ENCODE assay signal across 24 cellular contexts in genomic region chr3:70757658-70758057, GRCh38.
DNase-seq lines count a peak whose midpoint lies in the region; ATAC-seq and TF ChIP-seq lines count a peak whose summit lies in the region.
"Had no signal": no experiment of that assay in that cellular context is flagged by ENCODE, and none has a peak within 500 bp of the region (broad histone marks: within the 10 kb centered on the region; RNA-seq: fewer than 3 reads in every experiment).

No MANE protein-coding gene starts in this region.

- ATAC-seq in left lung (peak; percentile 42), foreskin keratinocyte (no peak), HG02970 (IDR thresholded peaks at IDR 0.05; ENCODE audit: low FRiP score, unreplicated experiment) (no peak)
- ATAC-seq: GM12878 had no signal

- no peak overlapping the region for H3K4me3 ChIP-seq in left lung
- no peak overlapping the region for H3K4me3 ChIP-seq in H7 (ENCODE audit: insufficient read depth, low read depth, low read length)
- H3K4me3 ChIP-seq: BLaER1, GM12878 had no signal

- H3K9me3 ChIP-seq in left lung: no peaks in the 10 kb centered on the region
- H3K9me3 ChIP-seq: BE2C, BLaER1 had no signal

- H3K27ac Mint-ChIP-seq in progenitor cell of endocrine pancreas: peak overlapping the region; percentile 38
- H3K27ac Mint-ChIP-seq: CD14-positive monocyte; CD4-positive, alpha-beta memory T cell; CD4-positive, CD25-positive, alpha-beta regulatory T cell; CD8-positive, alpha-beta memory T cell had no signal

- H3K27me3 ChIP-seq in left lung (no peaks in the 10 kb centered on the region), H7 (ENCODE audit: control insufficient read depth, insufficient read depth, low read length) (no peaks in the 10 kb centered on the region), foreskin keratinocyte (no peaks in the 10 kb centered on the region)
- H3K27me3 ChIP-seq: BE2C, BLaER1 had no signal

- no peaks in the 10 kb centered on the region for H3K27me3 Mint-ChIP-seq in progenitor cell of endocrine pancreas
- H3K27me3 Mint-ChIP-seq: CD4-positive, CD25-positive, alpha-beta regulatory T cell had no signal

- no peaks in the 10 kb centered on the region for H3K36me3 Mint-ChIP-seq in progenitor cell of endocrine pancreas (ENCODE audit: insufficient read depth)
- H3K36me3 Mint-ChIP-seq: CD14-positive monocyte; CD4-positive, alpha-beta memory T cell; CD4-positive, CD25-positive, alpha-beta regulatory T cell; CD8-positive, alpha-beta memory T cell had no signal

- no peak for DNase-seq in left lung
- DNase-seq in progenitor cell of endocrine pancreas (ENCODE audit: low spot score, unreplicated experiment): no peak
- no peak for DNase-seq in H7
- DNase-seq in foreskin keratinocyte: no peak
- DNase-seq: 8988T; ACHN; BE2C; C1 segment of cervical spinal cord; CD4-positive, alpha-beta memory T cell; CD4-positive, CD25-positive, alpha-beta regulatory T cell; CD8-positive, alpha-beta memory T cell; COR-L47; DMS 273 treated with DMSO at 0.1 percent for 48 hours; DMS153; DMS53; DMS79; DND-41; EL; GDM1 had no signal

- TF ChIP-seq CTCF in VCaP (conservative IDR thresholded peaks at IDR 0.05): no peak
- no peak for TF ChIP-seq CTCF in left lung (IDR thresholded peaks at IDR 0.05)
- TF ChIP-seq CTCF in progenitor cell of endocrine pancreas (IDR thresholded peaks at IDR 0.05; ENCODE audit: unreplicated experiment): no peak
- TF ChIP-seq CTCF in foreskin keratinocyte (conservative IDR thresholded peaks at IDR 0.05): no peak

- H3K4me1 ChIP-seq in left lung: peaks cover 0 to 3% of the 10 kb centered on the region in 2 donors
- H3K4me1 ChIP-seq in foreskin keratinocyte: no peaks in the 10 kb centered on the region
- H3K4me1 ChIP-seq: BE2C, BLaER1 had no signal

- no peaks in the 10 kb centered on the region for H3K9me3 Mint-ChIP-seq in progenitor cell of endocrine pancreas (ENCODE audit: low read depth)
- H3K9me3 Mint-ChIP-seq: CD8-positive, alpha-beta memory T cell had no signal

- H3K4me3 Mint-ChIP-seq in progenitor cell of endocrine pancreas (ENCODE audit: low read depth): no peak overlapping the region
- H3K4me3 Mint-ChIP-seq: CD4-positive, alpha-beta memory T cell; CD4-positive, CD25-positive, alpha-beta regulatory T cell; CD8-positive, alpha-beta memory T cell had no signal

- no peaks in the 10 kb centered on the region for H3K4me1 Mint-ChIP-seq in progenitor cell of endocrine pancreas (ENCODE audit: low read depth)
- H3K4me1 Mint-ChIP-seq: CD4-positive, alpha-beta memory T cell; CD4-positive, CD25-positive, alpha-beta regulatory T cell; CD8-positive, alpha-beta memory T cell had no signal

- intact Hi-C loops in left lung (cut with DNase I): no loop called here

- H3K27ac ChIP-seq in VCaP (peak overlapping the region; percentile 14; the same call in 1 of the 2 replicates), left lung (no peak overlapping the region), foreskin keratinocyte (no peak overlapping the region)
- H3K27ac ChIP-seq: BLaER1 had no signal

- H3K36me3 ChIP-seq in left lung (no peaks in the 10 kb centered on the region), H7 (replicated peaks; ENCODE audit: control insufficient read depth, insufficient read depth, low read length) (no peaks in the 10 kb centered on the region)
- H3K36me3 ChIP-seq: BE2C, BLaER1 had no signal
